Comparison of ENCODE assay signal across 13 cellular contexts in genomic region chr12:120833849-120834248, GRCh38.
DNase-seq lines count a peak whose midpoint lies in the region; ATAC-seq, FAIRE-seq and TF ChIP-seq lines count a peak whose summit lies in the region.
"Had no signal": no experiment of that assay in that cellular context is flagged by ENCODE, and none has a peak within 500 bp of the region (broad histone marks: within the 10 kb centered on the region; RNA-seq: fewer than 3 reads in every experiment).

No MANE protein-coding gene starts in this region.

- CTCF ChIA-PET in WTC11 (lab: Charles Lee) = interaction anchor here (0.7 to 1.0 kb wide), 2 partner anchors 67 to 138 kb away, joined by 3 to 5 read pairs; no protein-coding TSS in a partner anchor

- H3K9ac ChIP-seq in BLaER1 treated with 17β-estradiol and CSF1 and Interleukin-3, amounts not matched to agents 10 nM and 100 nM = no peak overlapping the region

- peaks cover 36 to 57% (median 40%) of the 10 kb centered on the region in 10 experiments for H3K4me1 ChIP-seq in BLaER1 treated with 17β-estradiol and CSF1 and Interleukin-3, amounts not matched to agents 10 nM and 100 nM
- peaks cover 6 to 15% of the 10 kb centered on the region in 2 donors for H3K4me1 ChIP-seq in small intestine (ENCODE audit: control insufficient read depth in 2 of 2, insufficient read depth in 1 of 2, low read depth in 1 of 2, low read length in 1 of 2)

- H3K27ac ChIP-seq in BLaER1 treated with 17β-estradiol and CSF1 and Interleukin-3, amounts not matched to agents 10 nM and 100 nM = no peak overlapping the region
- H3K27ac ChIP-seq in layer of hippocampus (ENCODE audit: low read depth, low read length) (peak overlapping the region; percentile 15), small intestine (ENCODE audit: low read depth in 1 of 2, low read length in 1 of 2) (no peak overlapping the region)

- H3K27me3 Mint-ChIP-seq in activated T-helper 17 cell treated with anti-CD3 and anti-CD28 coated beads, Interleukin-2, amount 50 U/mL, for 72 hours = no peaks in the 10 kb centered on the region
- no peaks in the 10 kb centered on the region for H3K27me3 Mint-ChIP-seq in WTC11 (ENCODE audit: low read depth)
- H3K27me3 Mint-ChIP-seq: progenitor cell of endocrine pancreas had no signal

- ATAC-seq in GM21576 (IDR thresholded peaks at IDR 0.05; ENCODE audit: unreplicated experiment) (peak; percentile 32), WTC11 (no peak)
- peak; percentile 71 for ATAC-seq in activated T-helper 17 cell treated with anti-CD3 and anti-CD28 coated beads, Interleukin-2, amount 50 U/mL, for 72 hours (replicated peaks)
- ATAC-seq: PC-3 had no signal

- peaks cover 35 to 95% (median 84%) of the 10 kb centered on the region in 11 experiments for H4K20me1 ChIP-seq in BLaER1 treated with 17β-estradiol and CSF1 and Interleukin-3, amounts not matched to agents 10 nM and 100 nM

- TF ChIP-seq CTCF in WTC11 (IDR thresholded peaks at IDR 0.05) = no peak

- H3K9me3 Mint-ChIP-seq in activated T-helper 17 cell treated with anti-CD3 and anti-CD28 coated beads, Interleukin-2, amount 50 U/mL, for 72 hours = no peaks in the 10 kb centered on the region
- H3K9me3 Mint-ChIP-seq in WTC11 = no peaks in the 10 kb centered on the region

- no peak for DNase-seq in HPDE6-E6E7 (ENCODE audit: extremely low spot score)
- no peak for DNase-seq in small intestine
- DNase-seq in WTC11 (ENCODE audit: low spot score) = no peak
- no peak for DNase-seq in NCI-H774 (lab: John Stamatoyannopoulos, UW)
- DNase-seq: Caco-2, NCI-H1417 treated with DMSO at 0.1 percent for 48 hours, PC-3 had no signal

- no peaks in the 10 kb centered on the region for H3K27me3 ChIP-seq in BLaER1 treated with 17β-estradiol and CSF1 and Interleukin-3, amounts not matched to agents 10 nM and 100 nM
- H3K27me3 ChIP-seq in layer of hippocampus (ENCODE audit: control insufficient read depth, insufficient read depth, low read length) = no peaks in the 10 kb centered on the region
- no peaks in the 10 kb centered on the region for H3K27me3 ChIP-seq in small intestine (ENCODE audit: control insufficient read depth in 2 of 2, insufficient read depth in 2 of 2, low read length in 2 of 2)

- peaks cover 31% of the 10 kb centered on the region for H3K4me1 Mint-ChIP-seq in activated T-helper 17 cell treated with anti-CD3 and anti-CD28 coated beads, Interleukin-2, amount 50 U/mL, for 72 hours
- peaks cover 38% of the 10 kb centered on the region for H3K4me1 Mint-ChIP-seq in WTC11

- H3K4me3 ChIP-seq in BLaER1 treated with 17β-estradiol and CSF1 and Interleukin-3, amounts not matched to agents 10 nM and 100 nM = no peak overlapping the region
- no peak overlapping the region for H3K4me3 ChIP-seq in small intestine (ENCODE audit: low read depth in 1 of 2, low read length in 2 of 2)

- POLR2A ChIA-PET in WTC11 (lab: Charles Lee) = interaction anchor here (0.6 kb wide), 1 partner anchor 343 kb away, joined by 4 read pairs; no protein-coding TSS in a partner anchor

- H3K36me3 ChIP-seq in BLaER1 treated with 17β-estradiol and CSF1 and Interleukin-3, amounts not matched to agents 10 nM and 100 nM = peaks cover 0 to 5% (median 0%) of the 10 kb centered on the region in 11 experiments; a peak in 3 of 22 replicates
- H3K36me3 ChIP-seq in small intestine (ENCODE audit: control insufficient read depth in 2 of 2, insufficient read depth in 2 of 2, low read length in 2 of 2) = peaks cover 0 to 3% of the 10 kb centered on the region in 2 donors

- H3K4me2 ChIP-seq in BLaER1 treated with 17β-estradiol and CSF1 and Interleukin-3, amounts not matched to agents 10 nM and 100 nM = peak overlapping the region; percentile 56 to 81 (median 66)

- H3K36me3 Mint-ChIP-seq in activated T-helper 17 cell treated with anti-CD3 and anti-CD28 coated beads, Interleukin-2, amount 50 U/mL, for 72 hours (ENCODE audit: low read depth) = no peaks in the 10 kb centered on the region
- H3K36me3 Mint-ChIP-seq in WTC11 = no peaks in the 10 kb centered on the region

- 61 to 74% (median 63%) methylated on average over 4 of the region's 4 CpGs for WGBS in small intestine, 3 donors

- no peak overlapping the region for H3K27ac Mint-ChIP-seq in activated T-helper 17 cell treated with anti-CD3 and anti-CD28 coated beads, Interleukin-2, amount 50 U/mL, for 72 hours
- no peak overlapping the region for H3K27ac Mint-ChIP-seq in WTC11
- H3K27ac Mint-ChIP-seq: progenitor cell of endocrine pancreas had no signal

- no peaks in the 10 kb centered on the region for H3K9me3 ChIP-seq in BLaER1 treated with 17β-estradiol and CSF1 and Interleukin-3, amounts not matched to agents 10 nM and 100 nM (replicated peaks in 1 of 11)
- no peaks in the 10 kb centered on the region for H3K9me3 ChIP-seq in small intestine (ENCODE audit: control insufficient read depth, low read depth)
- H3K9me3 ChIP-seq: Caco-2 had no signal

- H3K4me3 Mint-ChIP-seq in activated T-helper 17 cell treated with anti-CD3 and anti-CD28 coated beads, Interleukin-2, amount 50 U/mL, for 72 hours = peak overlapping the region; percentile 22
- no peak overlapping the region for H3K4me3 Mint-ChIP-seq in WTC11

- no peak for FAIRE-seq in small intestine (lab: Jason Lieb, UNC)
- FAIRE-seq: H1 had no signal

TF ChIP-seq in WTC11, 78 proteins besides CTCF, POLR2A, EP300 and RAD21:
- TF ChIP-seq ZBTB43 (CRISPR knock-in tag; IDR thresholded peaks at IDR 0.05) (no peak), ZNF121 (CRISPR knock-in tag; IDR thresholded peaks at IDR 0.05) (no peak), FOXJ3 (CRISPR knock-in tag; IDR thresholded peaks at IDR 0.05; ENCODE audit: borderline replicate concordance) (no peak), FOXP4 (CRISPR knock-in tag; IDR thresholded peaks at IDR 0.05) (no peak), GTF2I (CRISPR knock-in tag; conservative IDR thresholded peaks at IDR 0.05) (no peak), USF1 (CRISPR knock-in tag; IDR thresholded peaks at IDR 0.05) (no peak), CREB1 (CRISPR knock-in tag; IDR thresholded peaks at IDR 0.05) (no peak), SMAD4 (CRISPR knock-in tag; IDR thresholded peaks at IDR 0.05) (no peak), NFATC4 (CRISPR knock-in tag; IDR thresholded peaks at IDR 0.05) (no peak)
- TF ChIP-seq, protein P1, sequence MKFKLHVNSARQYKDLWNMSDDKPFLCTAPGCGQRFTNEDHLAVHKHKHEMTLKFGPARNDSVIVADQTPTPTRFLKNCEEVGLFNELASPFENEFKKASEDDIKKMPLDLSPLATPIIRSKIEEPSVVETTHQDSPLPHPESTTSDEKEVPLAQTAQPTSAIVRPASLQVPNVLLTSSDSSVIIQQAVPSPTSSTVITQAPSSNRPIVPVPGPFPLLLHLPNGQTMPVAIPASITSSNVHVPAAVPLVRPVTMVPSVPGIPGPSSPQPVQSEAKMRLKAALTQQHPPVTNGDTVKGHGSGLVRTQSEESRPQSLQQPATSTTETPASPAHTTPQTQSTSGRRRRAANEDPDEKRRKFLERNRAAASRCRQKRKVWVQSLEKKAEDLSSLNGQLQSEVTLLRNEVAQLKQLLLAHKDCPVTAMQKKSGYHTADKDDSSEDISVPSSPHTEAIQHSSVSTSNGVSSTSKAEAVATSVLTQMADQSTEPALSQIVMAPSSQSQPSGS (CRISPR knock-in tag; IDR thresholded peaks at IDR 0.05; ENCODE audit: borderline replicate concordance, low read depth) = no peak
